In genomic region chr1:222654849-222655248, GRCh38 we compare ENCODE assay signal across 8 cellular contexts. TPM values are rescaled to one million over a fixed set of nuclear protein-coding genes. Genes with fewer than 3 reads are reported as not detected.
DNase-seq lines count a peak whose midpoint lies in the region; ATAC-seq and TF ChIP-seq lines count a peak whose summit lies in the region.

No MANE protein-coding gene starts in this region.

- no peaks in the 10 kb centered on the region for H3K27me3 ChIP-seq in adrenal gland
- no peaks in the 10 kb centered on the region for H3K27me3 ChIP-seq in mammary epithelial cell (ENCODE audit: insufficient read depth, low read length)

- H3K36me3 ChIP-seq in adrenal gland (replicated peaks in 1 of 2) (peaks cover 7 to 75% of the 10 kb centered on the region in 2 donors), mammary epithelial cell (ENCODE audit: insufficient read depth, low read length) (peaks cover 31% of the 10 kb centered on the region)

- H3K27ac ChIP-seq in adrenal gland (peak overlapping the region in 3 of 5 donors; percentile 27 to 67 (median 50)), mammary epithelial cell (ENCODE audit: insufficient read depth, low read depth, low read length) (no peak overlapping the region)

- 44 to 52% (median 47%) methylated on average over 5 of the region's 5 CpGs for WGBS in adrenal gland, 4 donors
- 92% methylated on average over 5 of the region's 5 CpGs for WGBS in mammary epithelial cell (ENCODE audit: low coverage, missing lambda C conversion rate)

- peak in 33 of 34 experiments; percentile 50 to 85 (median 74) for DNase-seq in T-cell
- DNase-seq in adrenal gland, result peak in 6 of 7 donors; percentile 30 to 73 (median 50)
- DNase-seq in sciatic nerve (ENCODE audit: low spot score), result no peak
- no peak for DNase-seq in DMS79 treated with DMSO at 0.1 percent for 48 hours (lab: John Stamatoyannopoulos, UW)
- DNase-seq in mammary epithelial cell, result no peak
- DNase-seq in NCI-H510A (lab: John Stamatoyannopoulos, UW), result no peak

- CTCF ChIA-PET in T-cell (lab: Charles Lee) (interaction anchor here (0.5 to 2.3 kb wide), 6 partner anchors 10 to 80 kb away, joined by 3 to 20 read pairs (median 8); partner anchors contain the start of genes AIDA (in 1 of the 2) and BROX (in 1 of the 2)), mammary epithelial cell (lab: Charles Lee; ENCODE audit: low non-redundant PET) (no interaction called here)

- peak overlapping the region; percentile 87 to 90 for H3K27ac Mint-ChIP-seq in T-cell

- dilution Hi-C loops in mammary epithelial cell (cut with HindIII; ENCODE audit: low sequenced_read_pairs), result no loop called here

- no peak overlapping the region for H2AFZ ChIP-seq in mammary epithelial cell (ENCODE audit: low read depth, low read length)

- no peaks in the 10 kb centered on the region for H3K9me3 Mint-ChIP-seq in T-cell

- H3K9me3 ChIP-seq in adrenal gland (replicated peaks in 1 of 3), result no peaks in the 10 kb centered on the region
- H3K9me3 ChIP-seq in mammary epithelial cell (replicated peaks; ENCODE audit: insufficient read depth, low read length), result no peaks in the 10 kb centered on the region

- peaks cover 1% of the 10 kb centered on the region for H4K20me1 ChIP-seq in mammary epithelial cell (ENCODE audit: insufficient read depth, low read length)

- in situ Hi-C loops in mammary epithelial cell (cut with MboI; ENCODE audit: low sequenced_read_pairs in 2 of 2), result no loop called here

- no peak overlapping the region for H3K4me3 ChIP-seq in adrenal gland
- no peak overlapping the region for H3K4me3 ChIP-seq in mammary epithelial cell (replicated peaks in 1 of 3; ENCODE audit: insufficient read depth in 1 of 3, low read depth in 2 of 3, low read length in 3 of 3)

- TF ChIP-seq CTCF in adrenal gland (IDR thresholded peaks at IDR 0.05) (no peak), mammary epithelial cell (conservative IDR thresholded peaks at IDR 0.05 in 1 of 2, IDR thresholded peaks at IDR 0.05 in 1 of 2; ENCODE audit: extremely low read depth in 1 of 2, insufficient read depth in 1 of 2, low read depth in 1 of 2, low read length in 2 of 2) (no peak)

- ATAC-seq in GM18519 (IDR thresholded peaks at IDR 0.05; ENCODE audit: low FRiP score, unreplicated experiment) (peak; percentile 95), HG02981 (IDR thresholded peaks at IDR 0.05; ENCODE audit: unreplicated experiment) (peak; percentile 94), T-cell (replicated peaks in 1 of 4) (peak; percentile 98 to 100 (median 99)), sciatic nerve (peak; percentile 84)

- H3K27me3 Mint-ChIP-seq in T-cell, result no peaks in the 10 kb centered on the region

- no peak overlapping the region for H3K9ac ChIP-seq in mammary epithelial cell (ENCODE audit: insufficient read depth, low read length)

- peaks cover 61 to 64% (median 62%) of the 10 kb centered on the region in 3 donors for H3K4me1 Mint-ChIP-seq in T-cell

- no TSS peak for BruUV-seq in mammary epithelial cell (replicated peaks; lab: Mats Ljungman, UMichigan)

- no peak overlapping the region for H3K4me2 ChIP-seq in mammary epithelial cell (ENCODE audit: insufficient read depth, low read depth, low read length)

- H3K4me3 Mint-ChIP-seq in T-cell, result peak overlapping the region; percentile 13 to 58 (median 46)

- peaks cover 66% of the 10 kb centered on the region for H3K36me3 Mint-ChIP-seq in T-cell

- intact Hi-C loops in adrenal gland (cut with DNase I), result loop anchor here in 1 of 2 donors (10.0 kb wide), 1 partner anchor 60 kb away; the partner anchor contains the start of genes AIDA and BROX
- intact Hi-C loops in sciatic nerve (cut with DNase I), result no loop called here
- intact Hi-C loops in mammary epithelial cell (cut with micrococcal nuclease), result no loop called here

- POLR2A ChIA-PET in T-cell (lab: Charles Lee), result interaction anchor here (0.7 to 1.7 kb wide), 4 partner anchors 10 to 20 kb away, joined by 3 to 16 read pairs (median 6); no protein-coding TSS in a partner anchor

- no peak for TF ChIP-seq POLR2A in adrenal gland (IDR thresholded peaks at IDR 0.05)

- H3K79me2 ChIP-seq in mammary epithelial cell (ENCODE audit: insufficient read depth, low read length), result no peaks in the 10 kb centered on the region

- peaks cover 0 to 10% of the 10 kb centered on the region in 2 donors for H3K4me1 ChIP-seq in adrenal gland (replicated peaks in 1 of 2)
- H3K4me1 ChIP-seq in mammary epithelial cell (ENCODE audit: insufficient read depth, low read length), result no peaks in the 10 kb centered on the region

RNA-seq across cellular contexts. Expression of gene MIA3, which starts 37.0 kb away (rescaled TPM):
- 100 to 1,000 TPM in 3 of 5 donors, 10 to 100 TPM in 2; 86.5 to 116 (median 102) TPM for total RNA-seq in T-cell
- total RNA-seq in adrenal gland, result 100 to 1,000 TPM in 1 of 8 donors, 10 to 100 TPM in 7; 37.7 to 101 (median 65.9) TPM
- polyA plus RNA-seq in adrenal gland, result 100 to 1,000 TPM in 1 of 3 donors, 10 to 100 TPM in 2; 33.1 to 134 (median 45.2) TPM
- total RNA-seq in sciatic nerve, result 58.1 TPM
- 10 to 100 TPM; 31.3 to 57.5 TPM for total RNA-seq in mammary epithelial cell
- 33.7 TPM for polyA plus RNA-seq in mammary epithelial cell
- 57.4 TPM for polyA minus RNA-seq in mammary epithelial cell

RNA-seq across cellular contexts. Expression of gene AIDA, which starts 57.4 kb away (rescaled TPM):
- total RNA-seq in T-cell, result 10 to 100 TPM; 43.4 to 59.4 (median 52.7) TPM
- 10 to 100 TPM; 32.3 to 62.5 (median 49.1) TPM for total RNA-seq in adrenal gland
- polyA plus RNA-seq in adrenal gland, result 10 to 100 TPM; 34.1 to 72.0 (median 49.1) TPM
- total RNA-seq in sciatic nerve, result 103 TPM
- 10 to 100 TPM; 57.3 to 74.3 TPM for total RNA-seq in mammary epithelial cell
- 46.9 TPM for polyA plus RNA-seq in mammary epithelial cell
- 48.4 TPM for polyA minus RNA-seq in mammary epithelial cell

RNA-seq across cellular contexts. Expression of gene BROX, which starts 57.5 kb away (rescaled TPM):
- 10 to 100 TPM; 45.3 to 53.9 (median 52.0) TPM for total RNA-seq in T-cell
- total RNA-seq in adrenal gland, result 10 to 100 TPM; 39.3 to 81.3 (median 43.3) TPM
- polyA plus RNA-seq in adrenal gland, result 10 to 100 TPM; 14.1 to 29.4 (median 17.8) TPM
- 61.6 TPM for total RNA-seq in sciatic nerve
- total RNA-seq in mammary epithelial cell, result 10 to 100 TPM; 54.0 to 55.0 TPM
- polyA plus RNA-seq in mammary epithelial cell, result 4.7 TPM
- polyA minus RNA-seq in mammary epithelial cell, result 15.1 TPM

Comparison
In these comparisons a context has a peak if more than half of its experiments do, and no peak if none do; other contexts are left out.
1. DNase-seq: peak in T-cell (33 of 34) and adrenal gland (6 of 7); none in sciatic nerve (single experiment), DMS79 treated with DMSO at 0.1 percent for 48 hours (single experiment), mammary epithelial cell (single experiment) and NCI-H510A (single experiment).
2. Peak in every context shown above with its lines, with median percentiles within 50 percentile points of each other: ATAC-seq.